In genomic region chr15:93478922-93479321, GRCh38 we compare ENCODE assay signal across 16 cellular contexts.
DNase-seq lines count a peak whose midpoint lies in the region; ATAC-seq and TF ChIP-seq lines count a peak whose summit lies in the region.
"Had no signal": no experiment of that assay in that cellular context is flagged by ENCODE, and none has a peak within 500 bp of the region (broad histone marks: within the 10 kb centered on the region; RNA-seq: fewer than 3 reads in every experiment).

No MANE protein-coding gene starts in this region.

- no peak overlapping the region for H3K27ac ChIP-seq in colonic mucosa

- no peaks in the 10 kb centered on the region for H3K4me1 ChIP-seq in colonic mucosa

- CTCF ChIA-PET in activated naive CD4-positive, alpha-beta T cell treated with anti-CD3 and anti-CD28 coated beads for 36 hours (lab: Charles Lee) = no interaction called here

- TF ChIP-seq CTCF in kidney epithelial cell (IDR thresholded peaks at IDR 0.05; ENCODE audit: insufficient read depth, low read length, poor library complexity, severe bottlenecking) (no peak), colonic mucosa (IDR thresholded peaks at IDR 0.05) (no peak)

- no peaks in the 10 kb centered on the region for H3K9me3 Mint-ChIP-seq in activated naive CD4-positive, alpha-beta T cell treated with anti-CD3 and anti-CD28 coated beads for 36 hours

- DNase-seq in NCI-H2171 treated with DMSO at 0.1 percent for 48 hours (lab: John Stamatoyannopoulos, UW) = peak; percentile 19
- DNase-seq in NCI-H2171 (lab: John Stamatoyannopoulos, UW) = no peak
- peak; percentile 5 for DNase-seq in NCI-H510A treated with DMSO at 0.1 percent for 48 hours (lab: John Stamatoyannopoulos, UW)
- DNase-seq in kidney epithelial cell (ENCODE audit: low read depth) = peak; percentile 26
- no peak for DNase-seq in sciatic nerve (ENCODE audit: low spot score)
- DNase-seq in SHP77 (lab: John Stamatoyannopoulos, UW) = no peak
- no peak for DNase-seq in activated naive CD4-positive, alpha-beta T cell treated with anti-CD3 and anti-CD28 coated beads for 36 hours
- no peak for DNase-seq in colonic mucosa
- DNase-seq: C1 segment of cervical spinal cord, COR-L47, MG63, NCI-H1092 treated with DMSO at 0.1 percent for 48 hours, NCI-H1930, NCI-H526 treated with DMSO at 0.1 percent for 48 hours, Right ventricle myocardium superior had no signal

- H3K27me3 ChIP-seq in kidney epithelial cell (ENCODE audit: control insufficient read depth, insufficient read depth, low read length) (no peaks in the 10 kb centered on the region), colonic mucosa (no peaks in the 10 kb centered on the region)
- H3K27me3 ChIP-seq: MG63 had no signal

- H3K4me3 ChIP-seq in kidney epithelial cell (ENCODE audit: low read depth, low read length) (no peak overlapping the region), colonic mucosa (no peak overlapping the region)
- H3K4me3 ChIP-seq: MG63 had no signal

- intact Hi-C loops in sciatic nerve (cut with DNase I) (no loop called here), colonic mucosa (cut with DNase I) (no loop called here)
- intact Hi-C loops in activated naive CD4-positive, alpha-beta T cell treated with anti-CD3 and anti-CD28 coated beads for 36 hours (cut with micrococcal nuclease) = loop anchor here (5.0 kb wide), 1 partner anchor 48 kb away; no protein-coding TSS in a partner anchor

- ATAC-seq in sciatic nerve = peak; percentile 43
- ATAC-seq: SK-N-SH treated with all-trans-retinoic acid at 6 μM for 48 hours had no signal

- H3K4me1 Mint-ChIP-seq in activated naive CD4-positive, alpha-beta T cell treated with anti-CD3 and anti-CD28 coated beads for 36 hours (ENCODE audit: low read depth) = no peaks in the 10 kb centered on the region

- no peaks in the 10 kb centered on the region for H3K36me3 Mint-ChIP-seq in activated naive CD4-positive, alpha-beta T cell treated with anti-CD3 and anti-CD28 coated beads for 36 hours (ENCODE audit: low read depth)

- no peak overlapping the region for H3K27ac Mint-ChIP-seq in activated naive CD4-positive, alpha-beta T cell treated with anti-CD3 and anti-CD28 coated beads for 36 hours

- H3K27me3 Mint-ChIP-seq in activated naive CD4-positive, alpha-beta T cell treated with anti-CD3 and anti-CD28 coated beads for 36 hours (ENCODE audit: low read depth) = peaks cover 2% of the 10 kb centered on the region

- no peaks in the 10 kb centered on the region for H3K9me3 ChIP-seq in colonic mucosa
- H3K9me3 ChIP-seq: MG63 had no signal

- H3K4me3 Mint-ChIP-seq in activated naive CD4-positive, alpha-beta T cell treated with anti-CD3 and anti-CD28 coated beads for 36 hours = no peak overlapping the region

- H3K36me3 ChIP-seq in kidney epithelial cell (ENCODE audit: control insufficient read depth, insufficient read depth, low read length) (no peaks in the 10 kb centered on the region), colonic mucosa (no peaks in the 10 kb centered on the region)
- H3K36me3 ChIP-seq: MG63 had no signal

- H3K9ac ChIP-seq in colonic mucosa (ENCODE audit: low read depth in 2 of 2, low read length in 2 of 2) = no peak overlapping the region

Comparison
In these comparisons a context has a peak if more than half of its experiments do, and no peak if none do; other contexts are left out.
1. DNase-seq: peak in NCI-H2171 treated with DMSO at 0.1 percent for 48 hours (single experiment), NCI-H510A treated with DMSO at 0.1 percent for 48 hours (single experiment) and kidney epithelial cell (single experiment); none in NCI-H2171 (single experiment), sciatic nerve (single experiment), SHP77 (0 of 2), activated naive CD4-positive, alpha-beta T cell treated with anti-CD3 and anti-CD28 coated beads for 36 hours (single experiment) and colonic mucosa (single experiment).